14 cellular contexts compared by ENCODE assay signal in genomic region chr2:120539421-120539936, GRCh38.
DNase-seq lines count a peak whose midpoint lies in the region; ATAC-seq, FAIRE-seq and TF ChIP-seq lines count a peak whose summit lies in the region.
"Had no signal": no experiment of that assay in that cellular context is flagged by ENCODE, and none has a peak within 500 bp of the region (broad histone marks: within the 10 kb centered on the region; RNA-seq: fewer than 3 reads in every experiment).

No MANE protein-coding gene starts in this region.

- H3K27ac ChIP-seq in HepG2 (ENCODE audit: extremely low read length, insufficient read depth, low read length) (peak overlapping the region; percentile 82), right lobe of liver (peak overlapping the region in 1 of 3 donors; percentile 78), sigmoid colon (no peak overlapping the region), vagina (peak overlapping the region; percentile 41), suprapubic skin (no peak overlapping the region)

- H3K4me3 ChIP-seq in HepG2 (replicated peaks in 1 of 3; ENCODE audit: insufficient read depth in 1 of 3, low read depth in 2 of 3, low read length in 3 of 3) (0 out of 6 replicates have a peak overlapping the region, but pooled peaks of 1 of the 3 experiments have one; percentile 34), right lobe of liver (no peak overlapping the region), sigmoid colon (no peak overlapping the region), vagina (no peak overlapping the region), suprapubic skin (no peak overlapping the region)
- H3K4me3 ChIP-seq: K562 had no signal

- H3K79me2 ChIP-seq in HepG2 (ENCODE audit: insufficient read depth, low read length) = no peaks in the 10 kb centered on the region

- intact Hi-C loops in HepG2 (cut with micrococcal nuclease; ENCODE audit: unreplicated experiment) = no loop called here
- intact Hi-C loops in right lobe of liver (cut with DNase I) = no loop called here
- intact Hi-C loops in sigmoid colon (cut with DNase I) = no loop called here
- intact Hi-C loops in vagina (cut with DNase I) = loop anchor here (5.0 kb wide), 1 partner anchor 72 kb away; no protein-coding TSS in a partner anchor

- TF ChIP-seq EP300 in HepG2 (IDR thresholded peaks at IDR 0.05; ENCODE audit: low read depth in 2 of 2, low read length in 2 of 2) = no peak
- no peak for TF ChIP-seq EP300 in HepG2 (CRISPR knock-in tag; IDR thresholded peaks at IDR 0.05; ENCODE audit: borderline replicate concordance)
- no peak for TF ChIP-seq EP300 in sigmoid colon (IDR thresholded peaks at IDR 0.05)
- TF ChIP-seq EP300 in suprapubic skin (IDR thresholded peaks at IDR 0.05) = no peak

- H3K9me3 ChIP-seq in HepG2 (ENCODE audit: low read length) (no peaks in the 10 kb centered on the region), right lobe of liver (no peaks in the 10 kb centered on the region), sigmoid colon (no peaks in the 10 kb centered on the region), vagina (no peaks in the 10 kb centered on the region), suprapubic skin (no peaks in the 10 kb centered on the region)
- H3K9me3 ChIP-seq: Caco-2 had no signal

- POLR2A ChIA-PET in HepG2 (lab: Yijun Ruan, JAX) = interaction anchor here (0.7 to 3.2 kb wide), 13 partner anchors 8 to 130 kb away, joined by 3 to 36 read pairs (median 5); no protein-coding TSS in a partner anchor

- no peak for FAIRE-seq in HepG2 (lab: Jason Lieb, UNC)
- FAIRE-seq: K562 had no signal

- no peak for TF ChIP-seq RAD21 in HepG2 (CRISPR knock-in tag; IDR thresholded peaks at IDR 0.05)

- peak overlapping the region; percentile 62 for H3K4me2 ChIP-seq in HepG2 (ENCODE audit: low read depth, low read length)

- H3K9ac ChIP-seq in HepG2 (ENCODE audit: insufficient read depth, low read depth, low read length) = 0 out of 2 replicates have a peak overlapping the region, but pooled peaks have one; percentile 18

- in situ Hi-C loops in HepG2 (cut with HindIII; ENCODE audit: extremely low pct_ligation_motif_present, low pct_unique_long_range_greater_than_20kb) = no loop called here

- peaks cover 4 to 23% of the 10 kb centered on the region in 2 experiments; a peak in 3 of 5 replicates for H3K27me3 ChIP-seq in HepG2 (ENCODE audit: control insufficient read depth in 1 of 2, insufficient read depth in 2 of 2, low read length in 2 of 2)
- H3K27me3 ChIP-seq in right lobe of liver = no peaks in the 10 kb centered on the region
- no peaks in the 10 kb centered on the region for H3K27me3 ChIP-seq in sigmoid colon
- no peaks in the 10 kb centered on the region for H3K27me3 ChIP-seq in vagina
- H3K27me3 ChIP-seq in suprapubic skin = no peaks in the 10 kb centered on the region

- ATAC-seq in HepG2 = peak; percentile 12
- no peak for ATAC-seq in right lobe of liver
- ATAC-seq in GM21723 (IDR thresholded peaks at IDR 0.05; ENCODE audit: unreplicated experiment) = no peak
- ATAC-seq: K562 had no signal

- TF ChIP-seq POLR2A in HepG2 (IDR thresholded peaks at IDR 0.05; ENCODE audit: insufficient read depth in 1 of 2, low read depth in 2 of 2, low read length in 2 of 2) (no peak), right lobe of liver (IDR thresholded peaks at IDR 0.05) (no peak), sigmoid colon (IDR thresholded peaks at IDR 0.05) (no peak), vagina (IDR thresholded peaks at IDR 0.05) (no peak), suprapubic skin (IDR thresholded peaks at IDR 0.05) (no peak)

- H4K20me1 ChIP-seq in HepG2 (ENCODE audit: insufficient read depth, low read length) = no peaks in the 10 kb centered on the region

- H3K4me1 ChIP-seq in HepG2 (ENCODE audit: insufficient read depth, low read length) = peaks cover 70% of the 10 kb centered on the region
- peaks cover 0 to 53% (median 23%) of the 10 kb centered on the region in 4 donors for H3K4me1 ChIP-seq in right lobe of liver
- H3K4me1 ChIP-seq in sigmoid colon = peaks cover 0 to 25% (median 15%) of the 10 kb centered on the region in 4 donors
- H3K4me1 ChIP-seq in vagina = peaks cover 37% of the 10 kb centered on the region
- peaks cover 33% of the 10 kb centered on the region for H3K4me1 ChIP-seq in suprapubic skin

- peak overlapping the region; percentile 49 for H2AFZ ChIP-seq in HepG2 (ENCODE audit: low read length)

- H3K36me3 ChIP-seq in HepG2 (replicated peaks in 1 of 2; ENCODE audit: control insufficient read depth in 1 of 2, insufficient read depth in 2 of 2, low read length in 2 of 2) (no peaks in the 10 kb centered on the region), right lobe of liver (no peaks in the 10 kb centered on the region), sigmoid colon (no peaks in the 10 kb centered on the region), vagina (no peaks in the 10 kb centered on the region), suprapubic skin (no peaks in the 10 kb centered on the region)

- no TSS peak for BruUV-seq in HepG2 (replicated peaks; lab: Mats Ljungman, UMichigan)

- WGBS in HepG2 (ENCODE audit: low lambda C conversion rate) = 47% methylated on average over 7 of the region's 15 CpGs
- 88% methylated on average over 2 of the region's 15 CpGs for WGBS in right lobe of liver (ENCODE audit: insufficient coverage, low coverage, low lambda C conversion rate, missing lambda C conversion rate)
- WGBS in sigmoid colon, 2 donors = 84 to 86% methylated on average over 15 of the region's 15 CpGs
- 80% methylated on average over 14 of the region's 15 CpGs for WGBS in suprapubic skin

- DNase-seq in HepG2 (ENCODE audit: low spot score) (no peak), right lobe of liver (no peak), left kidney (ENCODE audit: low read depth, low spot score) (peak; percentile 52), sigmoid colon (peak; percentile 61), vagina (ENCODE audit: extremely low spot score in 2 of 2) (no peak), suprapubic skin (ENCODE audit: low spot score in 2 of 2) (no peak), NCI-H2227 treated with DMSO at 0.1 percent for 48 hours (lab: John Stamatoyannopoulos, UW) (no peak)
- DNase-seq: Caco-2, DMS53, NCI-H1092 treated with DMSO at 0.1 percent for 48 hours, NCI-H1694, NCI-H69 had no signal

- CTCF ChIA-PET in HepG2 (lab: Yijun Ruan, JAX; ENCODE audit: low intra/inter-chr PET ratio, low total read pairs) = no interaction called here

- TF ChIP-seq CTCF in HepG2 (CRISPR knock-in tag; IDR thresholded peaks at IDR 0.05) = no peak
- TF ChIP-seq CTCF in right lobe of liver (IDR thresholded peaks at IDR 0.05) = no peak
- no peak for TF ChIP-seq CTCF in sigmoid colon (IDR thresholded peaks at IDR 0.05)
- no peak for TF ChIP-seq CTCF in vagina (IDR thresholded peaks at IDR 0.05)
- no peak for TF ChIP-seq CTCF in suprapubic skin (IDR thresholded peaks at IDR 0.05)

TF ChIP-seq in HepG2, 621 proteins besides CTCF, POLR2A, EP300 and RAD21 (continues in another document):
- no peak for TF ChIP-seq ZNF660 (CRISPR knock-in tag; IDR thresholded peaks at IDR 0.05; ENCODE audit: borderline replicate concordance, low read depth)
- TF ChIP-seq ZNF326 (CRISPR knock-in tag; IDR thresholded peaks at IDR 0.05; ENCODE audit: borderline replicate concordance) = no peak
- TF ChIP-seq MXD4 (CRISPR knock-in tag; IDR thresholded peaks at IDR 0.05) = no peak
- no peak for TF ChIP-seq ZNF883 (CRISPR knock-in tag; IDR thresholded peaks at IDR 0.05; ENCODE audit: not compliant biosample characterization)
- no peak for TF ChIP-seq POLR2G (IDR thresholded peaks at IDR 0.05; ENCODE audit: low read depth, low read length)
- TF ChIP-seq KLF13 (CRISPR knock-in tag; IDR thresholded peaks at IDR 0.05) = 0 out of 2 replicates have a peak, but pooled peaks have one; percentile 21
- 0 out of 2 replicates have a peak, but pooled peaks have one; percentile 40 for TF ChIP-seq ZBTB42 (CRISPR knock-in tag; IDR thresholded peaks at IDR 0.05)
- TF ChIP-seq, protein P1, sequence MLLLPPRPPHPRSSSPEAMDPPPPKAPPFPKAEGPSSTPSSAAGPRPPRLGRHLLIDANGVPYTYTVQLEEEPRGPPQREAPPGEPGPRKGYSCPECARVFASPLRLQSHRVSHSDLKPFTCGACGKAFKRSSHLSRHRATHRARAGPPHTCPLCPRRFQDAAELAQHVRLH (CRISPR knock-in tag; IDR thresholded peaks at IDR 0.05; ENCODE audit: borderline replicate concordance, low read depth) = no peak
- TF ChIP-seq KLF12 (CRISPR knock-in tag; IDR thresholded peaks at IDR 0.05; ENCODE audit: borderline replicate concordance) = no peak
- TF ChIP-seq, protein P2, sequence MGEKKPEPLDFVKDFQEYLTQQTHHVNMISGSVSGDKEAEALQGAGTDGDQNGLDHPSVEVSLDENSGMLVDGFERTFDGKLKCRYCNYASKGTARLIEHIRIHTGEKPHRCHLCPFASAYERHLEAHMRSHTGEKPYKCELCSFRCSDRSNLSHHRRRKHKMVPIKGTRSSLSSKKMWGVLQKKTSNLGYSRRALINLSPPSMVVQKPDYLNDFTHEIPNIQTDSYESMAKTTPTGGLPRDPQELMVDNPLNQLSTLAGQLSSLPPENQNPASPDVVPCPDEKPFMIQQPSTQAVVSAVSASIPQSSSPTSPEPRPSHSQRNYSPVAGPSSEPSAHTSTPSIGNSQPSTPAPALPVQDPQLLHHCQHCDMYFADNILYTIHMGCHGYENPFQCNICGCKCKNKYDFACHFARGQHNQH (CRISPR knock-in tag; IDR thresholded peaks at IDR 0.05) = no peak
- 0 out of 2 replicates have a peak, but pooled peaks have one; percentile 19 for TF ChIP-seq RARG (CRISPR knock-in tag; IDR thresholded peaks at IDR 0.05; ENCODE audit: low read depth)
- no peak for TF ChIP-seq ZEB1 (IDR thresholded peaks at IDR 0.05; ENCODE audit: insufficient replicate concordance, low read depth)

Comparison
In these comparisons a context has a peak if more than half of its experiments do, and no peak if none do; other contexts are left out.
1. DNase-seq: peak in left kidney (single experiment) and sigmoid colon (single experiment); none in HepG2 (single experiment), right lobe of liver (0 of 3), vagina (0 of 2), suprapubic skin (0 of 2) and NCI-H2227 treated with DMSO at 0.1 percent for 48 hours (single experiment).
2. H3K27ac ChIP-seq: peak in HepG2 (single experiment) and vagina (single experiment); none in sigmoid colon (0 of 4) and suprapubic skin (single experiment).